In the genomic region with DNA sequence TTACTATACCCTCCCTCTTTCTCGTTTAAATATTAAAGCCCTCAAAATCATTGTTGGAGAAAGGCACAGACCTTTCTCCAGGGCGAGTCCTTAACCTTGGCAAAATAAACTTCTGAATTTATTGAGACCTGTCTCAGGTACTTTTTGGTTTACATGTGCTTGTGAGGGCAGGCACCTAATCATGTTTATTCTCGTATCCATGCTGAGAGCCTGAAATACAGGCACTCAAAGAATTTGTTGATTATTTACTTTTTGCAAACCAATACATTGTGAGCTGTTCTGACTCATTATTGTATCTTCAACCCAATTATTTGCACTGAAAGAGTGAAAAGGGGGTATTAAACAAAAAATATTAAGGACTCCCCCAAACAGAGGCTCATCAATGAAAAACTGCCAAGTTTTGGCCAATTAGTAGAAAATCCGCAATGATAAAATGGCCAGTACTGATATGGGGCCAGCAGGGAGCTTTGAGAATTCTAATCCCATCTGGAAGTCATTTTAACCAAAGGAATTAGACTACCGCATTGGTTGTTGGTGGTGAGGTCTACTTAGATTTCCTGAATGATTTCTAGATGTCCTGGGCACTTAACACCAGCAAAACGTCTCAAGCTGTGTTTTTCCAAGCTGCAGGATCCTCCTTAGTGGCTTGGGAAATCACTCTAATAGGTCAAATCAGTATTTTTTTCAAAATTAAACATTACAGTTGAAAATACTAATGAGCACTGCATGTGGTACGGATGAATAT, we compare ENCODE assay signal across 17 cellular contexts.
DNase-seq lines count a peak whose midpoint lies in the region; TF ChIP-seq lines count a peak whose summit lies in the region.
"Had no signal": no experiment of that assay in that cellular context is flagged by ENCODE, and none has a peak within 500 bp of the region (broad histone marks: within the 10 kb centered on the region; RNA-seq: fewer than 3 reads in every experiment).

No MANE protein-coding gene starts in this region.

- H3K9me3 ChIP-seq in HUES48 (ENCODE audit: control insufficient read depth, insufficient read depth, low read length), result no peaks in the 10 kb centered on the region

- H3K4me1 ChIP-seq in HUES48 (ENCODE audit: control insufficient read depth, insufficient read depth, low read length), result peaks cover 38% of the 10 kb centered on the region
- peaks cover 8% of the 10 kb centered on the region for H3K4me1 ChIP-seq in mesendoderm (ENCODE audit: control insufficient read depth, low read depth, low read length)

- no peaks in the 10 kb centered on the region for H3K27me3 ChIP-seq in HUES48 (ENCODE audit: control insufficient read depth, insufficient read depth, low read length)
- H3K27me3 ChIP-seq in mesendoderm (ENCODE audit: insufficient read depth, low read length, poor library complexity), result no peaks in the 10 kb centered on the region

- H3K4ac ChIP-seq in mesendoderm (ENCODE audit: low read depth, low read length), result no peak overlapping the region

- H3K79me1 ChIP-seq in mesendoderm (ENCODE audit: low read length), result no peaks in the 10 kb centered on the region

- H2BK5ac ChIP-seq in mesendoderm (ENCODE audit: low read length), result no peak overlapping the region

- no peak overlapping the region for H2AK5ac ChIP-seq in mesendoderm (ENCODE audit: low read length)

- peak overlapping the region; percentile 74 for H2BK15ac ChIP-seq in mesendoderm (replicated peaks; ENCODE audit: low read depth)

- no peak for TF ChIP-seq CTCF in choroid plexus epithelial cell (conservative IDR thresholded peaks at IDR 0.05; ENCODE audit: low read depth, low read length)

- H3K36me3 ChIP-seq in HUES48 (ENCODE audit: control insufficient read depth, insufficient read depth, low read length) (no peaks in the 10 kb centered on the region), mesendoderm (ENCODE audit: control insufficient read depth, insufficient read depth, low read length) (no peaks in the 10 kb centered on the region)

- H3K4me2 ChIP-seq in mesendoderm (ENCODE audit: low read length), result no peak overlapping the region

- H2BK120ac ChIP-seq in mesendoderm (ENCODE audit: low read depth, low read length), result peak overlapping the region; percentile 2

- H4K5ac ChIP-seq in mesendoderm (ENCODE audit: low read length), result no peak overlapping the region

- H4K8ac ChIP-seq in mesendoderm (ENCODE audit: low read depth, low read length), result no peak overlapping the region

- H3K27ac ChIP-seq in HUES48 (ENCODE audit: low read depth, low read length) (peak overlapping the region; percentile 74), mesendoderm (ENCODE audit: low read depth, low read length) (peak overlapping the region; percentile 48)
- H3K27ac ChIP-seq: C4-2B had no signal

- H3K79me2 ChIP-seq in mesendoderm (ENCODE audit: control insufficient read depth, insufficient read depth, low read length), result no peaks in the 10 kb centered on the region

- no CpG with 5 or more reads among the region's 7 CpGs for WGBS in mesendoderm (ENCODE audit: extremely low coverage, insufficient coverage, low lambda C conversion rate)

- no peak overlapping the region for H3K56ac ChIP-seq in mesendoderm (ENCODE audit: low read length)

- H3K9ac ChIP-seq in HUES48 (ENCODE audit: low read depth, low read length), result no peak overlapping the region
- H3K9ac ChIP-seq in mesendoderm (ENCODE audit: low read length), result no peak overlapping the region

- no peak overlapping the region for H3K23ac ChIP-seq in mesendoderm (ENCODE audit: low read length)

- DNase-seq in AG20443 (ENCODE audit: low spot score) (peak; percentile 68), choroid plexus epithelial cell (ENCODE audit: low read depth) (peak; percentile 44), mesendoderm (peak; percentile 79), 8988T (no peak), NOMO-1 treated with DMSO at 0.1 percent for 48 hours (lab: John Stamatoyannopoulos, UW; ENCODE audit: unreplicated experiment) (no peak), SKM-1 treated with dmso at 0.1 percent for 144 hours (lab: John Stamatoyannopoulos, UW; ENCODE audit: unreplicated experiment) (no peak)
- DNase-seq in activated CD8-positive, alpha-beta memory T cell treated with anti-CD3 and anti-CD28 coated beads, Interleukin-2, amount 50 U/mL, for 4 hours, result no peak
- DNase-seq: activated CD4-positive, CD25-positive, alpha-beta regulatory T cell treated with anti-CD3 and anti-CD28 coated beads, Interleukin-2, amount 50 U/mL, for 72 hours; activated gamma-delta T cell treated with Interleukin-2 at 50 U/mL for 16 hours; anterior cingulate cortex; DMS153; hypothalamus; KG1; NCI-H1048; Right ventricle myocardium superior had no signal

- H3K4me3 ChIP-seq in HUES48 (ENCODE audit: low read depth, low read length) (no peak overlapping the region), choroid plexus epithelial cell (ENCODE audit: low read depth, low read length) (no peak overlapping the region), mesendoderm (ENCODE audit: low read length) (no peak overlapping the region)

- H3K18ac ChIP-seq in mesendoderm (ENCODE audit: low read length), result peak overlapping the region; percentile 75

Comparison
In these comparisons a context has a peak if more than half of its experiments do, and no peak if none do; other contexts are left out.
1. DNase-seq: peak in AG20443 (single experiment), choroid plexus epithelial cell (single experiment) and mesendoderm (single experiment); none in 8988T (single experiment), NOMO-1 treated with DMSO at 0.1 percent for 48 hours (single experiment), SKM-1 treated with dmso at 0.1 percent for 144 hours (single experiment) and activated CD8-positive, alpha-beta memory T cell treated with anti-CD3 and anti-CD28 coated beads, Interleukin-2, amount 50 U/mL, for 4 hours (single experiment).